In genomic region chr5:97167435-97167834, GRCh38 we compare ENCODE assay signal across 10 cellular contexts. TPM values are rescaled to one million over a fixed set of nuclear protein-coding genes. Genes with fewer than 3 reads are reported as not detected.
DNase-seq lines count a peak whose midpoint lies in the region; ATAC-seq, FAIRE-seq and TF ChIP-seq lines count a peak whose summit lies in the region.
"Had no signal": no experiment of that assay in that cellular context is flagged by ENCODE, and none has a peak within 500 bp of the region (broad histone marks: within the 10 kb centered on the region; RNA-seq: fewer than 3 reads in every experiment).

No MANE protein-coding gene starts in this region.

- H3K4me1 ChIP-seq in small intestine (ENCODE audit: control insufficient read depth in 2 of 2, insufficient read depth in 1 of 2, low read depth in 1 of 2, low read length in 1 of 2): peaks cover 0 to 5% of the 10 kb centered on the region in 2 donors

- no peaks in the 10 kb centered on the region for H3K9me3 ChIP-seq in WERI-Rb-1 (ENCODE audit: severe bottlenecking)
- no peaks in the 10 kb centered on the region for H3K9me3 ChIP-seq in small intestine (ENCODE audit: control insufficient read depth, low read depth)
- H3K9me3 ChIP-seq: body of pancreas had no signal

- WGBS in small intestine, 3 donors: 53 to 73% (median 72%) methylated on average over 6 of the region's 6 CpGs

- peaks cover 74% of the 10 kb centered on the region for H3K36me3 ChIP-seq in WERI-Rb-1
- peaks cover 6 to 14% of the 10 kb centered on the region in 2 donors for H3K36me3 ChIP-seq in small intestine (ENCODE audit: control insufficient read depth in 2 of 2, insufficient read depth in 2 of 2, low read length in 2 of 2)

- peak overlapping the region; percentile 87 for H3K27ac Mint-ChIP-seq in activated naive CD8-positive, alpha-beta T cell

- H3K27ac ChIP-seq in WERI-Rb-1 (no peak overlapping the region), small intestine (ENCODE audit: low read depth in 1 of 2, low read length in 1 of 2) (no peak overlapping the region)
- H3K27ac ChIP-seq: body of pancreas had no signal

- H3K9me3 Mint-ChIP-seq in activated naive CD8-positive, alpha-beta T cell (ENCODE audit: low read depth): no peaks in the 10 kb centered on the region

- no peaks in the 10 kb centered on the region for H3K27me3 ChIP-seq in WERI-Rb-1 (ENCODE audit: insufficient read depth, low read depth, severe bottlenecking)
- no peaks in the 10 kb centered on the region for H3K27me3 ChIP-seq in small intestine (ENCODE audit: control insufficient read depth in 2 of 2, insufficient read depth in 2 of 2, low read length in 2 of 2)
- H3K27me3 ChIP-seq: body of pancreas had no signal

- FAIRE-seq in small intestine (lab: Jason Lieb, UNC): no peak

- H3K4me3 Mint-ChIP-seq in activated naive CD8-positive, alpha-beta T cell: no peak overlapping the region

- H3K4me3 ChIP-seq in GM08714 (ENCODE audit: low read length): peak overlapping the region; percentile 48
- no peak overlapping the region for H3K4me3 ChIP-seq in WERI-Rb-1 (ENCODE audit: low read depth, low read length)
- no peak overlapping the region for H3K4me3 ChIP-seq in small intestine (ENCODE audit: low read depth in 1 of 2, low read length in 2 of 2)
- H3K4me3 ChIP-seq: body of pancreas had no signal

- no peaks in the 10 kb centered on the region for H3K27me3 Mint-ChIP-seq in activated naive CD8-positive, alpha-beta T cell

- no peak for TF ChIP-seq CTCF in WERI-Rb-1 (IDR thresholded peaks at IDR 0.05; ENCODE audit: low read depth, low read length)

- no peak for DNase-seq in WERI-Rb-1
- no peak for DNase-seq in small intestine
- no peak for DNase-seq in effector CD8-positive, alpha-beta T cell (lab: John Stamatoyannopoulos, UW)
- no peak for DNase-seq in NAMALWA (ENCODE audit: low spot score)
- DNase-seq: body of pancreas, KBM-7 had no signal

- H3K36me3 Mint-ChIP-seq in activated naive CD8-positive, alpha-beta T cell: peaks cover 17% of the 10 kb centered on the region

- H3K4me1 Mint-ChIP-seq in activated naive CD8-positive, alpha-beta T cell (ENCODE audit: low read depth): peaks cover 25% of the 10 kb centered on the region

- ATAC-seq in GM19328 (IDR thresholded peaks at IDR 0.05; ENCODE audit: unreplicated experiment) (peak; percentile 54), HG03103 (IDR thresholded peaks at IDR 0.05; ENCODE audit: low read depth, unreplicated experiment) (peak; percentile 75)
- ATAC-seq: body of pancreas had no signal

RNA-seq across cellular contexts. Expression of gene RIOK2, which starts 15.6 kb away (rescaled TPM):
- 10 to 100 TPM in 1 of 3 donors, 1 to 10 TPM in 2; 6.9 to 19.2 (median 7.7) TPM for polyA plus RNA-seq in small intestine

RNA-seq across cellular contexts. Expression of gene LIX1, which starts 25.0 kb away (rescaled TPM):
- polyA plus RNA-seq in small intestine: under 1 TPM in 1 of 3 donors, not detected in 2; 0.85 TPM
